Comparison of ENCODE assay signal across 8 cellular contexts in the genomic region with DNA sequence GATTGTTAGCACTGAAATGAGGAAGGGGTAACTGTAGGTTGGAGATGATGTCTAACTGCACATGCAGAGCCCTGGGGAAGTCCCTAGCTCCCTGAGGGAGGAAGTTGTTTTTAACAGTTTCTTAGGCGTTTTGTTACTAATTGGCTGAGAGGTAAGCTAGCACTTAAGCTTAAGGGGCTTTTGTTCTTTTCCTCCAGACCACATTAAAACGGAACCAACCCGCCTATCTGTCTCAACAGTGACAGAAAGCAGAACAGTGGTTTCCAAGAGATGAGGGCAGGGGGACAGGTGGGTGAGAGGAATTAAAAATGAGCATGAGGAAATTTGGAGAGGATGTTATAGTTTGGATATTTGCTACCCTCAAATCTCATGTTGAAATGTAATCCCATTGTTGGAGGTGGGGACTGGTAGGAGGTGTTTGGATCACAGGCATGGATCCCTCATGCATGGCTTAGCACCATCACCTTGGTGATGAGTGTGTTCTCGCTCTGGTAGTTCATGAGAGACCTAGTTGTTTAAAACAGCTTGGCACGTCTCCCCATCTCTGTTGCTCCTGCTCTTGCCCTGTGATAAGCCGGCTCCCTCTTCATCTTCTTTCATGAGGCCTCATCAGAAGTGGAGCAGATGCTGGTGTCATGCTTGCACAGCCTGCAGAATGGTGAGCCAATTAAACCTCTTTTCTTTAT.
A peak's percentile ranks its signal among the peaks of the same experiment; 100 is the strongest.
DNase-seq lines count a peak whose midpoint lies in the region; ATAC-seq and TF ChIP-seq lines count a peak whose summit lies in the region.

No MANE protein-coding gene starts in this region.

- H3F3A ChIP-seq in MM.1S (ENCODE audit: insufficient read depth, low read length): no peaks in the 10 kb centered on the region

- no peak for TF ChIP-seq CTCF in MM.1S (IDR thresholded peaks at IDR 0.05; ENCODE audit: low read length)

- ATAC-seq in GM21447 (IDR thresholded peaks at IDR 0.05; ENCODE audit: unreplicated experiment): peak; percentile 84
- ATAC-seq in stimulated activated effector memory CD8-positive, alpha-beta T cell treated with anti-CD3 and anti-CD28 coated beads, Interleukin-12 subunit alpha, Interleukin-12 subunit beta, amount 100 ng/mL, for 72 hours: peak; percentile 91

- H3K4me3 ChIP-seq in GM08714 (ENCODE audit: low read length): peak overlapping the region; percentile 57
- H3K4me3 ChIP-seq in effector memory CD4-positive, alpha-beta T cell (ENCODE audit: insufficient read depth, low read depth, low read length, poor library complexity, severe bottlenecking): peak overlapping the region; percentile 14
- H3K4me3 ChIP-seq in MM.1S (ENCODE audit: low read length): no peak overlapping the region

- no peaks in the 10 kb centered on the region for H4K20me1 ChIP-seq in MM.1S (ENCODE audit: insufficient read depth, low read length)

- H3K9me3 Mint-ChIP-seq in stimulated activated effector memory CD8-positive, alpha-beta T cell treated with anti-CD3 and anti-CD28 coated beads, Interleukin-12 subunit alpha, Interleukin-12 subunit beta, amount 100 ng/mL, for 72 hours: no peaks in the 10 kb centered on the region

- no peaks in the 10 kb centered on the region for H3K36me3 ChIP-seq in effector memory CD4-positive, alpha-beta T cell (ENCODE audit: control insufficient read depth, insufficient read depth, low read length)
- no peaks in the 10 kb centered on the region for H3K36me3 ChIP-seq in MM.1S (replicated peaks; ENCODE audit: insufficient read depth, low read length)

- peak overlapping the region; percentile 96 for H3K27ac Mint-ChIP-seq in stimulated activated effector memory CD8-positive, alpha-beta T cell treated with anti-CD3 and anti-CD28 coated beads, Interleukin-12 subunit alpha, Interleukin-12 subunit beta, amount 100 ng/mL, for 72 hours

- H3K9me2 ChIP-seq in MM.1S (replicated peaks; ENCODE audit: insufficient read depth, low read length): no peaks in the 10 kb centered on the region

- H3K4me2 ChIP-seq in MM.1S (ENCODE audit: low read depth, low read length): no peak overlapping the region

- no peak overlapping the region for H3K9ac ChIP-seq in MM.1S (ENCODE audit: low read length)

- H3K4me1 Mint-ChIP-seq in stimulated activated effector memory CD8-positive, alpha-beta T cell treated with anti-CD3 and anti-CD28 coated beads, Interleukin-12 subunit alpha, Interleukin-12 subunit beta, amount 100 ng/mL, for 72 hours: peaks cover 33% of the 10 kb centered on the region

- no peaks in the 10 kb centered on the region for H3K9me3 ChIP-seq in effector memory CD4-positive, alpha-beta T cell (ENCODE audit: control insufficient read depth, low read length)
- H3K9me3 ChIP-seq in MM.1S (replicated peaks; ENCODE audit: insufficient read depth, low read length): no peaks in the 10 kb centered on the region

- no peaks in the 10 kb centered on the region for H3K36me3 Mint-ChIP-seq in stimulated activated effector memory CD8-positive, alpha-beta T cell treated with anti-CD3 and anti-CD28 coated beads, Interleukin-12 subunit alpha, Interleukin-12 subunit beta, amount 100 ng/mL, for 72 hours

- H3K4me1 ChIP-seq in effector memory CD4-positive, alpha-beta T cell (ENCODE audit: control insufficient read depth, insufficient read depth, low read length, poor library complexity, severe bottlenecking): peaks cover 21% of the 10 kb centered on the region
- H3K4me1 ChIP-seq in MM.1S (ENCODE audit: low read length): no peaks in the 10 kb centered on the region; the same call in 1 of the 2 replicates

- peak overlapping the region; percentile 69 for H3K4me3 Mint-ChIP-seq in stimulated activated effector memory CD8-positive, alpha-beta T cell treated with anti-CD3 and anti-CD28 coated beads, Interleukin-12 subunit alpha, Interleukin-12 subunit beta, amount 100 ng/mL, for 72 hours

- peak overlapping the region; percentile 79 for H3K27ac ChIP-seq in effector memory CD4-positive, alpha-beta T cell (ENCODE audit: insufficient read depth, low read length, poor library complexity, severe bottlenecking)
- H3K27ac ChIP-seq in MM.1S (ENCODE audit: low read length): no peak overlapping the region

- H3K27me3 ChIP-seq in effector memory CD4-positive, alpha-beta T cell (replicated peaks; ENCODE audit: control insufficient read depth, insufficient read depth, low read length, poor library complexity, severe bottlenecking): no peaks in the 10 kb centered on the region
- no peaks in the 10 kb centered on the region for H3K27me3 ChIP-seq in MM.1S (replicated peaks; ENCODE audit: insufficient read depth, low read length)

- peak; percentile 9 for DNase-seq in KG1 (lab: John Stamatoyannopoulos, UW)
- DNase-seq in T-helper 9 cell: peak; percentile 31
- DNase-seq in effector memory CD4-positive, alpha-beta T cell: peak; percentile 16 to 50 (median 21)
- peak; percentile 10 to 57 for DNase-seq in stimulated activated effector memory CD8-positive, alpha-beta T cell treated with anti-CD3 and anti-CD28 coated beads, Interleukin-12 subunit alpha, Interleukin-12 subunit beta, amount 100 ng/mL, for 72 hours (ENCODE audit: low spot score in 2 of 2)
- DNase-seq in SHP77 treated with DMSO at 0.1 percent for 48 hours (lab: John Stamatoyannopoulos, UW): no peak
- DNase-seq in MM.1S: no peak

- no peak overlapping the region for H2AFZ ChIP-seq in MM.1S (ENCODE audit: low read length)

- no peaks in the 10 kb centered on the region for H3K79me2 ChIP-seq in MM.1S (ENCODE audit: low read length)

Comparison
In these comparisons a context has a peak if more than half of its experiments do, and no peak if none do; other contexts are left out.
1. DNase-seq: peak in KG1 (single experiment), T-helper 9 cell (single experiment), effector memory CD4-positive, alpha-beta T cell (3 of 3) and stimulated activated effector memory CD8-positive, alpha-beta T cell treated with anti-CD3 and anti-CD28 coated beads, Interleukin-12 subunit alpha, Interleukin-12 subunit beta, amount 100 ng/mL, for 72 hours (2 of 2); none in SHP77 treated with DMSO at 0.1 percent for 48 hours (single experiment) and MM.1S (single experiment).